7 cellular contexts compared by ENCODE assay signal in genomic region chrY:18601287-18601686, GRCh38.
ATAC-seq lines count a peak whose summit lies in the region.

No MANE protein-coding gene starts in this region.

- ATAC-seq in GM18868 (IDR thresholded peaks at IDR 0.05; ENCODE audit: unreplicated experiment) (peak; percentile 88), GM21367 (IDR thresholded peaks at IDR 0.05; ENCODE audit: unreplicated experiment) (peak; percentile 44), GM21619 (IDR thresholded peaks at IDR 0.05; ENCODE audit: unreplicated experiment) (peak; percentile 94), HG02678 (IDR thresholded peaks at IDR 0.05; ENCODE audit: unreplicated experiment) (peak; percentile 58), HG02981 (IDR thresholded peaks at IDR 0.05; ENCODE audit: unreplicated experiment) (peak; percentile 82), HG03280 (IDR thresholded peaks at IDR 0.05; ENCODE audit: unreplicated experiment) (peak; percentile 83), HG03565 (IDR thresholded peaks at IDR 0.05; ENCODE audit: unreplicated experiment) (peak; percentile 87)

Comparison
In these comparisons a context has a peak if more than half of its experiments do, and no peak if none do; other contexts are left out.
1. Peak in every context shown above with its lines: ATAC-seq.
2. ATAC-seq: peak in every context shown above with its lines; median percentile 94 in GM21619; 88 in GM18868; 87 in HG03565; 83 in HG03280; 82 in HG02981; 58 in HG02678; 44 in GM21367.